Comparison of ENCODE assay signal across 19 cellular contexts in the genomic region with DNA sequence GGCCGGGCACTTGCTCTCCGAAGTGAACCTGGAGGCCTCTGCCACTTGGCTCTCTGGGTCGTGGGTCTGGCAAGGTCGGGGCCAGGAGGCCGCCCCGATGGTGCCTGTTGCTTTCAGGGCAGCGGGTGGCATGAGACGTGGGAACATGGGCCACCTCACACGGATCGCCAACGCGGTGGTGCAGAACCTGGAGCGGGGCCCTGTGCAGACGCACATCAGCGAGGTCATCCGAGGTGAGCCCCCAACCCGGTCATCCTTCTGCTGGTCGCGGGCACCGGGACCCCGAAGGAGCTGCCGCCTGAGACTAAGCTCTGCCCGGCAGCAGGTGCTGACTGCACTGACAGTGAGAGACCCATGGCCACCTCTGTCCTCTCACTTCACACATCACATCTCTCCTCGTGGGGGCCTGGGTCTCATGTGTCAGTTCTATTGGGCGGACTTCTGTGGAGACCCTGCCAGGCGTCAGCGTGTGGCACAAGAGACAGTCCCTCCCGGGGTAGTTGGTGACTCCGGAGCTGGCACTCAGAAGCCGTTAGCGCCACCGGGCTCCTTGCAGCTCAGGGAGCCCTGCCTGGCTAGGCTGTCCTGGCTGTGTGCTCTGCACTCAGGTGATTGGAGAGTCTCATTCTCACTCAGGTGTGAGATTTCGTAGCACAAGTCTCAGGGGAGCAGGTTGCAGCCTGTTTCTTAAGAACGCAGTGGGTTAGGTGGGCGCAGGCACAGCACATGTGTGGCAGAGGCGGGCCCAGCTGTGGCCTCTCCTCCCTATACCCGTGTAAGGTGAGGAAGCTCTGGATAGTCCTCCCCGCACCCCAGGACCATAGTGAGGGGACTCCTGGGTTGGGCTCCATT. TPM values are rescaled to one million over a fixed set of nuclear protein-coding genes. Genes with fewer than 3 reads are reported as not detected.
DNase-seq lines count a peak whose midpoint lies in the region; ATAC-seq and TF ChIP-seq lines count a peak whose summit lies in the region.
"Had no signal": no experiment of that assay in that cellular context is flagged by ENCODE, and none has a peak within 500 bp of the region (broad histone marks: within the 10 kb centered on the region; RNA-seq: fewer than 3 reads in every experiment).

No MANE protein-coding gene starts in this region.

- CTCF ChIA-PET in CD4-positive, alpha-beta T cell (lab: Charles Lee): no interaction called here

- H3K9me3 ChIP-seq in endodermal cell (ENCODE audit: control insufficient read depth, low read length): no peaks in the 10 kb centered on the region
- H3K9me3 ChIP-seq in neural progenitor cell (ENCODE audit: low read depth): no peaks in the 10 kb centered on the region
- no peaks in the 10 kb centered on the region for H3K9me3 ChIP-seq in CD4-positive, alpha-beta T cell (ENCODE audit: control insufficient read depth, low read length)
- H3K9me3 ChIP-seq: neutrophil, SJCRH30, testis had no signal

- H3F3A ChIP-seq in neural progenitor cell (ENCODE audit: low read depth): no peaks in the 10 kb centered on the region

- no peaks in the 10 kb centered on the region for H3K9me3 Mint-ChIP-seq in activated naive CD4-positive, alpha-beta T cell treated with anti-CD3 and anti-CD28 coated beads, Interleukin-2, amount 50 U/mL, for 24 hours
- no peaks in the 10 kb centered on the region for H3K9me3 Mint-ChIP-seq in endodermal cell
- no peaks in the 10 kb centered on the region for H3K9me3 Mint-ChIP-seq in neural progenitor cell
- no peaks in the 10 kb centered on the region for H3K9me3 Mint-ChIP-seq in CD4-positive, alpha-beta T cell
- H3K9me3 Mint-ChIP-seq: activated CD4-positive, alpha-beta T cell treated with anti-CD3 and anti-CD28 coated beads, Interleukin-2, amount 10 ng/mL, durations not matched to agents 7 days and 5 days had no signal

- H3K27ac Mint-ChIP-seq in activated naive CD4-positive, alpha-beta T cell treated with anti-CD3 and anti-CD28 coated beads, Interleukin-2, amount 50 U/mL, for 24 hours: peak overlapping the region; percentile 55
- H3K27ac Mint-ChIP-seq in endodermal cell: no peak overlapping the region
- peak overlapping the region; percentile 63 for H3K27ac Mint-ChIP-seq in neural progenitor cell
- no peak overlapping the region for H3K27ac Mint-ChIP-seq in CD4-positive, alpha-beta T cell
- H3K27ac Mint-ChIP-seq: activated CD4-positive, alpha-beta T cell treated with anti-CD3 and anti-CD28 coated beads, Interleukin-2, amount 10 ng/mL, durations not matched to agents 7 days and 5 days had no signal

- H3K9ac ChIP-seq in endodermal cell (ENCODE audit: extremely low read depth, low read length, poor library complexity, severe bottlenecking): no peak overlapping the region
- no peak overlapping the region for H3K9ac ChIP-seq in neural progenitor cell

- H3K36me3 ChIP-seq in endodermal cell (ENCODE audit: control insufficient read depth, insufficient read depth, low read length) (peaks cover 26% of the 10 kb centered on the region), neural progenitor cell (no peaks in the 10 kb centered on the region)

- H3K27me3 ChIP-seq in endodermal cell (ENCODE audit: control insufficient read depth, insufficient read depth, low read length, poor library complexity, severe bottlenecking): no peaks in the 10 kb centered on the region
- H3K27me3 ChIP-seq in neural progenitor cell: no peaks in the 10 kb centered on the region
- H3K27me3 ChIP-seq in CD4-positive, alpha-beta T cell (ENCODE audit: control insufficient read depth, insufficient read depth, low read length): no peaks in the 10 kb centered on the region
- H3K27me3 ChIP-seq: neutrophil, SJCRH30, testis had no signal

- H3K36me3 Mint-ChIP-seq in activated naive CD4-positive, alpha-beta T cell treated with anti-CD3 and anti-CD28 coated beads, Interleukin-2, amount 50 U/mL, for 24 hours: peaks cover 3% of the 10 kb centered on the region
- peaks cover 31% of the 10 kb centered on the region for H3K36me3 Mint-ChIP-seq in endodermal cell (ENCODE audit: low read depth)
- peaks cover 6% of the 10 kb centered on the region for H3K36me3 Mint-ChIP-seq in neural progenitor cell
- peaks cover 38% of the 10 kb centered on the region for H3K36me3 Mint-ChIP-seq in CD4-positive, alpha-beta T cell (ENCODE audit: low read depth)

- H4K20me1 ChIP-seq in neural progenitor cell (ENCODE audit: low read depth): peaks cover 3% of the 10 kb centered on the region

- intact Hi-C loops in CD4-positive, alpha-beta T cell (cut with DNase I, micrococcal nuclease): no loop called here

- H3K27ac ChIP-seq in endodermal cell (ENCODE audit: low read depth, low read length) (no peak overlapping the region), neural progenitor cell (no peak overlapping the region)
- no peak overlapping the region for H3K27ac ChIP-seq in CD4-positive, alpha-beta T cell (ENCODE audit: low read depth, low read length)
- H3K27ac ChIP-seq: neutrophil, SJCRH30, testis had no signal

- no peaks in the 10 kb centered on the region for H3K27me3 Mint-ChIP-seq in activated naive CD4-positive, alpha-beta T cell treated with anti-CD3 and anti-CD28 coated beads, Interleukin-2, amount 50 U/mL, for 24 hours
- H3K27me3 Mint-ChIP-seq in endodermal cell (ENCODE audit: insufficient read depth): no peaks in the 10 kb centered on the region
- no peaks in the 10 kb centered on the region for H3K27me3 Mint-ChIP-seq in neural progenitor cell (ENCODE audit: insufficient read depth, low read depth)
- no peaks in the 10 kb centered on the region for H3K27me3 Mint-ChIP-seq in CD4-positive, alpha-beta T cell
- H3K27me3 Mint-ChIP-seq: activated CD4-positive, alpha-beta T cell treated with anti-CD3 and anti-CD28 coated beads, Interleukin-2, amount 10 ng/mL, durations not matched to agents 7 days and 5 days had no signal

- H2AFZ ChIP-seq in neural progenitor cell (replicated peaks): no peak overlapping the region

- H3K79me2 ChIP-seq in neural progenitor cell (ENCODE audit: low read depth): no peaks in the 10 kb centered on the region

- H3K4me2 ChIP-seq in neural progenitor cell: no peak overlapping the region

- H3K4me3 ChIP-seq in endodermal cell (ENCODE audit: low read length) (no peak overlapping the region), neural progenitor cell (no peak overlapping the region)
- H3K4me3 ChIP-seq: SJCRH30, testis had no signal

- H3K4me3 Mint-ChIP-seq in activated naive CD4-positive, alpha-beta T cell treated with anti-CD3 and anti-CD28 coated beads, Interleukin-2, amount 50 U/mL, for 24 hours: no peak overlapping the region
- no peak overlapping the region for H3K4me3 Mint-ChIP-seq in endodermal cell
- no peak overlapping the region for H3K4me3 Mint-ChIP-seq in neural progenitor cell
- H3K4me3 Mint-ChIP-seq in CD4-positive, alpha-beta T cell: no peak overlapping the region
- H3K4me3 Mint-ChIP-seq: activated CD4-positive, alpha-beta T cell treated with anti-CD3 and anti-CD28 coated beads, Interleukin-2, amount 10 ng/mL, durations not matched to agents 7 days and 5 days had no signal

- no peaks in the 10 kb centered on the region for H3K4me1 Mint-ChIP-seq in activated naive CD4-positive, alpha-beta T cell treated with anti-CD3 and anti-CD28 coated beads, Interleukin-2, amount 50 U/mL, for 24 hours
- no peaks in the 10 kb centered on the region for H3K4me1 Mint-ChIP-seq in endodermal cell
- no peaks in the 10 kb centered on the region for H3K4me1 Mint-ChIP-seq in neural progenitor cell
- H3K4me1 Mint-ChIP-seq in CD4-positive, alpha-beta T cell (ENCODE audit: low read depth): no peaks in the 10 kb centered on the region
- H3K4me1 Mint-ChIP-seq: activated CD4-positive, alpha-beta T cell treated with anti-CD3 and anti-CD28 coated beads, Interleukin-2, amount 10 ng/mL, durations not matched to agents 7 days and 5 days had no signal

- 95 to 97% methylated on average over 28 to 38 of the region's 38 CpGs for WGBS in endodermal cell (ENCODE audit: insufficient coverage in 1 of 2, insufficient read length in 1 of 2), 2 experiments

- DNase-seq in activated naive CD4-positive, alpha-beta T cell treated with Interleukin-2 at 50 U/mL for 16 hours: no peak
- peak; percentile 36 for DNase-seq in GM10266 (ENCODE audit: extremely low spot score)
- peak; percentile 42 for DNase-seq in endodermal cell
- DNase-seq in neural progenitor cell (ENCODE audit: low spot score): no peak
- DNase-seq in SHP77 (lab: John Stamatoyannopoulos, UW): no peak
- no peak for DNase-seq in CD4-positive, alpha-beta T cell
- DNase-seq: activated CD4-positive, alpha-beta T cell treated with anti-CD3 and anti-CD28 coated beads, Interleukin-2, amount 10 ng/mL, durations not matched to agents 7 days and 5 days; activated gamma-delta T cell treated with Interleukin-2 at 50 U/mL for 16 hours; effector CD8-positive, alpha-beta T cell; HCEC 1CT; head of caudate nucleus; NCI-H1417; NCI-H526 treated with DMSO at 0.1 percent for 48 hours; SJCRH30; testis had no signal

- no peak for TF ChIP-seq CTCF in GM10266 (IDR thresholded peaks at IDR 0.05; ENCODE audit: control insufficient read depth, insufficient read depth, low read depth, missing control alignments)
- no peak for TF ChIP-seq CTCF in endodermal cell (conservative IDR thresholded peaks at IDR 0.05)
- no peak for TF ChIP-seq CTCF in neural progenitor cell (IDR thresholded peaks at IDR 0.05)
- TF ChIP-seq CTCF in CD4-positive, alpha-beta T cell (IDR thresholded peaks at IDR 0.05): no peak

- H3K4me1 ChIP-seq in endodermal cell (ENCODE audit: control insufficient read depth, insufficient read depth, low read length) (no peaks in the 10 kb centered on the region), neural progenitor cell (no peaks in the 10 kb centered on the region)
- H3K4me1 ChIP-seq: testis had no signal

- POLR2A ChIA-PET in CD4-positive, alpha-beta T cell (lab: Charles Lee): interaction anchor here (0.9 kb wide), 1 partner anchor 90 kb away, joined by 3 read pairs; a partner anchor contains a TSS

- ATAC-seq in GM19035 (IDR thresholded peaks at IDR 0.05; ENCODE audit: unreplicated experiment): no peak
- ATAC-seq in CD4-positive, alpha-beta T cell (ENCODE audit: poor library complexity): no peak

RNA-seq across cellular contexts. Expression of a gene that starts 39.8 kb away (rescaled TPM):
- total RNA-seq in endodermal cell: 10 to 100 TPM; 89.9 to 90.1 TPM
- polyA plus RNA-seq in endodermal cell (2013, experiment 1 of 2): 84.3 TPM
- 75.6 TPM for polyA plus RNA-seq in endodermal cell (2013, experiment 2 of 2)
- total RNA-seq in neural progenitor cell (ENCODE audit: low replicate concordance): 25.8 and 65.8 TPM in 2 replicates
- 100 to 1,000 TPM; 220 to 227 TPM for total RNA-seq in CD4-positive, alpha-beta T cell

RNA-seq across cellular contexts. Expression of a gene that starts 46.3 kb away (rescaled TPM):
- total RNA-seq in endodermal cell (1 to 10 TPM; 4.0 to 4.2 TPM), neural progenitor cell (ENCODE audit: low replicate concordance) (0.13 and 2.6 TPM in 2 replicates)
- polyA plus RNA-seq in endodermal cell (2013, experiment 1 of 2): 5.0 TPM
- 2.8 TPM for polyA plus RNA-seq in endodermal cell (2013, experiment 2 of 2)
- 1 to 10 TPM; 1.1 to 1.6 TPM for total RNA-seq in CD4-positive, alpha-beta T cell
- total RNA-seq: SJCRH30 had no signal

RNA-seq across cellular contexts. Expression of a gene that starts 51.6 kb away (rescaled TPM):
- total RNA-seq in endodermal cell: not detected
- 0.21 TPM for polyA plus RNA-seq in endodermal cell (2013, experiment 1 of 2)
- polyA plus RNA-seq in endodermal cell (2013, experiment 2 of 2): 0.29 TPM
- not detected in 2 replicates for total RNA-seq in neural progenitor cell (ENCODE audit: low replicate concordance)
- not detected for total RNA-seq in CD4-positive, alpha-beta T cell
- total RNA-seq: liver, SJCRH30 had no signal
- polyA plus RNA-seq: liver had no signal

Comparison
In these comparisons a context has a peak if more than half of its experiments do, and no peak if none do; other contexts are left out.
1. H3K27ac Mint-ChIP-seq: peak in activated naive CD4-positive, alpha-beta T cell treated with anti-CD3 and anti-CD28 coated beads, Interleukin-2, amount 50 U/mL, for 24 hours (single experiment) and neural progenitor cell (single experiment); none in endodermal cell (single experiment) and CD4-positive, alpha-beta T cell (single experiment).
2. DNase-seq: peak in GM10266 (single experiment) and endodermal cell (single experiment); none in activated naive CD4-positive, alpha-beta T cell treated with Interleukin-2 at 50 U/mL for 16 hours (single experiment), neural progenitor cell (single experiment), SHP77 (0 of 2) and CD4-positive, alpha-beta T cell (0 of 10).